13 cellular contexts compared by ENCODE assay signal in the genomic region with DNA sequence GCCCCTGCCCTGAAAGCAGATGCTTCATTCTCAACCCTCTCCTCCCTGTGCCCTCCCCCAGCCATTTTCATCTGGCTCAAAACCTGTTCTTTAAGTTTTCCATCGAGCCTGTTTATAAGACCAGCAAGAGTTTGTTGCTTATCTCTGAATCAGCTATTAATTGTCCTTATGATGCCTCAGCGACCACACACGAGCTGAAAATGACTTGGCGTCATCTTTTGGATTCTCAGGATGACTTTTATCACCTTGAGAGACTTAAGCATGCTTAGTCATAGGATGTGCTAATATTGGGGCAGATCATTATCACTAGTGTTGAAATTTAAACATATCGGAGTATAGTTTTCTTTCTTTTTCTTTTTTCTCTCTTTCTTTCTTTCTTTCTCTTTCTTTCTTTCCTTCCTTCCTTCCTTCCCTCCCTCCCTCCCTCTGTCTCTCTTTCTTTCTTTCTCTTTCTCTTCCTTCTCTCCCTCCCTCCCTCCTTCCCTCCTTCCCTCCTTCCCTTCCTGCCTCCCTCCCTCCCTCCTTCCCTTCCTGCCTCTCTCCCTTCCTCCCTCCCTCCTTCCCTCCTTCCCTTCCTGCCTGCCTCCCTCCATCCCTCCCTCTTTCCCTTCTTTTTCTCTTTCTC.
A peak's percentile ranks its signal among the peaks of the same experiment; 100 is the strongest.
DNase-seq lines count a peak whose midpoint lies in the region; ATAC-seq and TF ChIP-seq lines count a peak whose summit lies in the region.
"Had no signal": no experiment of that assay in that cellular context is flagged by ENCODE, and none has a peak within 500 bp of the region (broad histone marks: within the 10 kb centered on the region; RNA-seq: fewer than 3 reads in every experiment).

No MANE protein-coding gene starts in this region.

- H2BK12ac ChIP-seq in trophoblast cell (ENCODE audit: low read length), result no peak overlapping the region

- peaks cover 21% of the 10 kb centered on the region for H3K27me3 Mint-ChIP-seq in activated CD8-positive, alpha-beta memory T cell treated with anti-CD3 and anti-CD28 coated beads, Interleukin-2, amount 10 ng/mL, durations not matched to agents 7 days and 5 days
- H3K27me3 Mint-ChIP-seq in HFFc6 (ENCODE audit: insufficient read depth), result peaks cover 2% of the 10 kb centered on the region; the same call in 1 of the 2 replicates
- peaks cover 9% of the 10 kb centered on the region for H3K27me3 Mint-ChIP-seq in activated CD4-positive, alpha-beta memory T cell treated with anti-CD3 and anti-CD28 coated beads, Interleukin-2, amount 10 ng/mL, durations not matched to agents 7 days and 5 days

- no peak for TF ChIP-seq CTCF in HFFc6 (IDR thresholded peaks at IDR 0.05)

- no peak overlapping the region for H3K4me2 ChIP-seq in trophoblast cell (ENCODE audit: low read length)

- H3K14ac ChIP-seq in trophoblast cell (ENCODE audit: low read length), result no peak overlapping the region

- H2AFZ ChIP-seq in trophoblast cell (ENCODE audit: insufficient read depth, low read length, poor library complexity), result no peak overlapping the region

- H3K4me3 Mint-ChIP-seq in activated CD8-positive, alpha-beta memory T cell treated with anti-CD3 and anti-CD28 coated beads, Interleukin-2, amount 10 ng/mL, durations not matched to agents 7 days and 5 days, result peak overlapping the region; percentile 15
- H3K4me3 Mint-ChIP-seq in HFFc6, result no peak overlapping the region
- peak overlapping the region; percentile 21 for H3K4me3 Mint-ChIP-seq in activated CD4-positive, alpha-beta memory T cell treated with anti-CD3 and anti-CD28 coated beads, Interleukin-2, amount 10 ng/mL, durations not matched to agents 7 days and 5 days
- H3K4me3 Mint-ChIP-seq: stimulated activated memory B cell treated with anti-CD40 and anti-IgM and Interleukin-4, amounts not matched to agents 10 μg/mL and 1 μg/mL and 100 μg/mL, for 72 hours had no signal

- H4K91ac ChIP-seq in trophoblast cell (ENCODE audit: low read depth, low read length), result no peak overlapping the region

- no peaks in the 10 kb centered on the region for H3K9me3 Mint-ChIP-seq in activated CD8-positive, alpha-beta memory T cell treated with anti-CD3 and anti-CD28 coated beads, Interleukin-2, amount 10 ng/mL, durations not matched to agents 7 days and 5 days (ENCODE audit: low read depth)
- H3K9me3 Mint-ChIP-seq in HFFc6, result no peaks in the 10 kb centered on the region
- H3K9me3 Mint-ChIP-seq in activated CD4-positive, alpha-beta memory T cell treated with anti-CD3 and anti-CD28 coated beads, Interleukin-2, amount 10 ng/mL, durations not matched to agents 7 days and 5 days, result no peaks in the 10 kb centered on the region
- H3K9me3 Mint-ChIP-seq: stimulated activated memory B cell treated with anti-CD40 and anti-IgM and Interleukin-4, amounts not matched to agents 10 μg/mL and 1 μg/mL and 100 μg/mL, for 72 hours had no signal

- H3K27me3 ChIP-seq in trophoblast cell (ENCODE audit: insufficient read depth, low read length), result no peaks in the 10 kb centered on the region
- H3K27me3 ChIP-seq: adrenal gland, Peyer's patch had no signal

- no peak overlapping the region for H3K4me3 ChIP-seq in trophoblast cell (ENCODE audit: low read depth, low read length)
- H3K4me3 ChIP-seq: adrenal gland, Peyer's patch had no signal

- ATAC-seq in activated CD8-positive, alpha-beta memory T cell treated with anti-CD3 and anti-CD28 coated beads, Interleukin-2, amount 10 ng/mL, durations not matched to agents 7 days and 5 days, result peak; percentile 87
- no peak for ATAC-seq in GM21390 (IDR thresholded peaks at IDR 0.05; ENCODE audit: unreplicated experiment)
- no peak for ATAC-seq in HG02588 (IDR thresholded peaks at IDR 0.05; ENCODE audit: unreplicated experiment)
- ATAC-seq in GM18873 (IDR thresholded peaks at IDR 0.05; ENCODE audit: low FRiP score, unreplicated experiment), result no peak
- ATAC-seq: stimulated activated memory B cell treated with anti-CD40 and anti-IgM and Interleukin-4, amounts not matched to agents 10 μg/mL and 1 μg/mL and 100 μg/mL, for 72 hours had no signal

- no peaks in the 10 kb centered on the region for H3K36me3 ChIP-seq in trophoblast cell (ENCODE audit: control insufficient read depth in 1 of 2, insufficient read depth in 2 of 2, low read length in 2 of 2)
- H3K36me3 ChIP-seq: adrenal gland, Peyer's patch had no signal

- POLR2A ChIA-PET in activated CD4-positive, alpha-beta memory T cell treated with anti-CD3 and anti-CD28 coated beads, Interleukin-2, amount 10 ng/mL, durations not matched to agents 7 days and 5 days (lab: Charles Lee), result interaction anchor here (0.6 to 0.9 kb wide), 3 partner anchors 22 to 70 kb away, joined by 3 read pairs; no protein-coding TSS in a partner anchor

- DNase-seq in activated CD8-positive, alpha-beta memory T cell treated with anti-CD3 and anti-CD28 coated beads, Interleukin-2, amount 10 ng/mL, durations not matched to agents 7 days and 5 days, result peak; percentile 70
- DNase-seq in activated CD8-positive, alpha-beta memory T cell treated with anti-CD3 and anti-CD28 coated beads, Interleukin-2, amount 50 U/mL, for 4 hours, result no peak
- DNase-seq in HFFc6 (peak; percentile 14), trophoblast cell (peak; percentile 92 to 97)
- peak; percentile 57 for DNase-seq in activated CD4-positive, alpha-beta memory T cell treated with anti-CD3 and anti-CD28 coated beads, Interleukin-2, amount 10 ng/mL, durations not matched to agents 7 days and 5 days
- DNase-seq: adrenal gland, NCI-H1048, NCI-H446, Peyer's patch had no signal

- H4K12ac ChIP-seq in trophoblast cell (ENCODE audit: low read depth, low read length), result no peak overlapping the region

- no peak overlapping the region for H3K9ac ChIP-seq in trophoblast cell (ENCODE audit: low read length)

- no peak overlapping the region for H3K4ac ChIP-seq in trophoblast cell (ENCODE audit: low read depth, low read length)

- no peak overlapping the region for H2AK5ac ChIP-seq in trophoblast cell (ENCODE audit: low read length)

- H3K27ac Mint-ChIP-seq in activated CD8-positive, alpha-beta memory T cell treated with anti-CD3 and anti-CD28 coated beads, Interleukin-2, amount 10 ng/mL, durations not matched to agents 7 days and 5 days, result no peak overlapping the region
- H3K27ac Mint-ChIP-seq in HFFc6, result no peak overlapping the region
- H3K27ac Mint-ChIP-seq in activated CD4-positive, alpha-beta memory T cell treated with anti-CD3 and anti-CD28 coated beads, Interleukin-2, amount 10 ng/mL, durations not matched to agents 7 days and 5 days, result no peak overlapping the region
- H3K27ac Mint-ChIP-seq: stimulated activated memory B cell treated with anti-CD40 and anti-IgM and Interleukin-4, amounts not matched to agents 10 μg/mL and 1 μg/mL and 100 μg/mL, for 72 hours had no signal

- no peak overlapping the region for H3K23ac ChIP-seq in trophoblast cell (ENCODE audit: low read length)

- no peaks in the 10 kb centered on the region for H3K36me3 Mint-ChIP-seq in activated CD8-positive, alpha-beta memory T cell treated with anti-CD3 and anti-CD28 coated beads, Interleukin-2, amount 10 ng/mL, durations not matched to agents 7 days and 5 days
- no peaks in the 10 kb centered on the region for H3K36me3 Mint-ChIP-seq in HFFc6 (ENCODE audit: low read depth)
- H3K36me3 Mint-ChIP-seq in activated CD4-positive, alpha-beta memory T cell treated with anti-CD3 and anti-CD28 coated beads, Interleukin-2, amount 10 ng/mL, durations not matched to agents 7 days and 5 days (ENCODE audit: low read depth), result peaks cover 9% of the 10 kb centered on the region
- H3K36me3 Mint-ChIP-seq: stimulated activated memory B cell treated with anti-CD40 and anti-IgM and Interleukin-4, amounts not matched to agents 10 μg/mL and 1 μg/mL and 100 μg/mL, for 72 hours had no signal

- no peak overlapping the region for H3K18ac ChIP-seq in trophoblast cell (ENCODE audit: low read length)

- H3K79me1 ChIP-seq in trophoblast cell (ENCODE audit: low read length), result no peaks in the 10 kb centered on the region

- H4K8ac ChIP-seq in trophoblast cell (ENCODE audit: low read depth, low read length), result no peak overlapping the region

- peaks cover 3% of the 10 kb centered on the region for H3K9me3 ChIP-seq in trophoblast cell (ENCODE audit: insufficient read depth, low read depth, low read length)
- H3K9me3 ChIP-seq: adrenal gland, Peyer's patch had no signal

- WGBS in trophoblast cell (ENCODE audit: extremely low coverage, insufficient coverage, insufficient read length), result no CpG with 5 or more reads among the region's 5 CpGs

- H2BK5ac ChIP-seq in trophoblast cell (ENCODE audit: low read depth, low read length, poor library complexity), result no peak overlapping the region

- peaks cover 14% of the 10 kb centered on the region for H3K4me1 Mint-ChIP-seq in activated CD8-positive, alpha-beta memory T cell treated with anti-CD3 and anti-CD28 coated beads, Interleukin-2, amount 10 ng/mL, durations not matched to agents 7 days and 5 days
- peaks cover 19% of the 10 kb centered on the region for H3K4me1 Mint-ChIP-seq in HFFc6 (ENCODE audit: low read depth)
- H3K4me1 Mint-ChIP-seq in activated CD4-positive, alpha-beta memory T cell treated with anti-CD3 and anti-CD28 coated beads, Interleukin-2, amount 10 ng/mL, durations not matched to agents 7 days and 5 days, result peaks cover 21% of the 10 kb centered on the region

- peaks cover 0 to 4% of the 10 kb centered on the region in 2 experiments for H3K4me1 ChIP-seq in trophoblast cell (ENCODE audit: control insufficient read depth in 1 of 2, insufficient read depth in 2 of 2, low read length in 2 of 2)
- H3K4me1 ChIP-seq: adrenal gland, Peyer's patch had no signal

- no peaks in the 10 kb centered on the region for H3K79me2 ChIP-seq in trophoblast cell (ENCODE audit: control insufficient read depth, insufficient read depth, low read length, poor library complexity)

- CTCF ChIA-PET in activated CD8-positive, alpha-beta memory T cell treated with anti-CD3 and anti-CD28 coated beads, Interleukin-2, amount 10 ng/mL, durations not matched to agents 7 days and 5 days (lab: Charles Lee), result no interaction called here
- CTCF ChIA-PET in activated CD4-positive, alpha-beta memory T cell treated with anti-CD3 and anti-CD28 coated beads, Interleukin-2, amount 10 ng/mL, durations not matched to agents 7 days and 5 days (lab: Charles Lee), result interaction anchor here (0.7 kb wide), 1 partner anchor 94 kb away, joined by 4 read pairs; no protein-coding TSS in a partner anchor

- H2BK120ac ChIP-seq in trophoblast cell (ENCODE audit: insufficient read depth, low read length, poor library complexity), result no peak overlapping the region

- no peak overlapping the region for H3K27ac ChIP-seq in trophoblast cell (ENCODE audit: low read depth, low read length)
- H3K27ac ChIP-seq: adrenal gland, Peyer's patch had no signal
